9 cellular contexts compared by ENCODE assay signal in genomic region chr13:23966691-23967615, GRCh38.
DNase-seq lines count a peak whose midpoint lies in the region; ATAC-seq and TF ChIP-seq lines count a peak whose summit lies in the region.
"Had no signal": no experiment of that assay in that cellular context is flagged by ENCODE, and none has a peak within 500 bp of the region (broad histone marks: within the 10 kb centered on the region; RNA-seq: fewer than 3 reads in every experiment).

No MANE protein-coding gene starts in this region.

- 74 to 82% methylated on average over 9 to 11 of the region's 11 CpGs for WGBS in gastroesophageal sphincter (ENCODE audit: low coverage in 1 of 2), 2 donors

- TF ChIP-seq POLR2A in gastroesophageal sphincter (IDR thresholded peaks at IDR 0.05), result no peak

- H3K27me3 ChIP-seq in gastroesophageal sphincter (no peaks in the 10 kb centered on the region), HAP-1 (ENCODE audit: low read depth) (no peaks in the 10 kb centered on the region)

- H3K27me3 Mint-ChIP-seq in type B pancreatic cell, result peaks cover 8% of the 10 kb centered on the region
- no peaks in the 10 kb centered on the region for H3K27me3 Mint-ChIP-seq in chondrocyte (ENCODE audit: low read depth)

- peak; percentile 17 for DNase-seq in stimulated activated CD4-positive, alpha-beta T cell treated with anti-CD3 and anti-CD28 coated beads, Interleukin-4, amount 100 ng/mL, for 24 hours
- DNase-seq in stimulated activated CD4-positive, alpha-beta T cell treated with anti-CD3 and anti-CD28 coated beads, Interleukin-15, amount 100 ng/mL, for 24 hours, result no peak
- peak; percentile 63 for DNase-seq in Jurkat, Clone E6-1 (ENCODE audit: low read depth, low spot score)
- DNase-seq in fibroblast of the aortic adventitia (ENCODE audit: low read depth), result peak; percentile 30
- no peak for DNase-seq in type B pancreatic cell (ENCODE audit: extremely low spot score, unreplicated experiment)
- DNase-seq in HAP-1 (ENCODE audit: low spot score in 2 of 2), result no peak
- DNase-seq in chondrocyte (ENCODE audit: low spot score), result no peak
- DNase-seq: naive B cell had no signal

- no peaks in the 10 kb centered on the region for H3K4me1 ChIP-seq in gastroesophageal sphincter
- H3K4me1 ChIP-seq in HAP-1, result no peaks in the 10 kb centered on the region

- peak overlapping the region; percentile 39 for H3K4me3 ChIP-seq in Jurkat, Clone E6-1 (ENCODE audit: low read length)
- H3K4me3 ChIP-seq in fibroblast of the aortic adventitia (ENCODE audit: low read depth, low read length), result peak overlapping the region; percentile 3
- peak overlapping the region in 1 of 2 donors; percentile 11 for H3K4me3 ChIP-seq in gastroesophageal sphincter
- H3K4me3 ChIP-seq in HAP-1, result no peak overlapping the region

- in situ Hi-C loops in HAP-1 (cut with MboI; ENCODE audit: low sequenced_read_pairs), result no loop called here

- TF ChIP-seq CTCF in fibroblast of the aortic adventitia (IDR thresholded peaks at IDR 0.05; ENCODE audit: insufficient read depth, low read length), result no peak
- TF ChIP-seq CTCF in type B pancreatic cell (conservative IDR thresholded peaks at IDR 0.05), result no peak
- no peak for TF ChIP-seq CTCF in gastroesophageal sphincter (IDR thresholded peaks at IDR 0.05)
- no peak for TF ChIP-seq CTCF in chondrocyte (IDR thresholded peaks at IDR 0.05)

- H3K27ac Mint-ChIP-seq in type B pancreatic cell, result no peak overlapping the region
- no peak overlapping the region for H3K27ac Mint-ChIP-seq in chondrocyte (ENCODE audit: unreplicated experiment)

- no peaks in the 10 kb centered on the region for H3K36me3 Mint-ChIP-seq in type B pancreatic cell
- no peaks in the 10 kb centered on the region for H3K36me3 Mint-ChIP-seq in chondrocyte (ENCODE audit: low read depth)
- H3K36me3 Mint-ChIP-seq: naive B cell had no signal

- H3K4me1 Mint-ChIP-seq in type B pancreatic cell (ENCODE audit: unreplicated experiment), result peaks cover 5% of the 10 kb centered on the region
- H3K4me1 Mint-ChIP-seq in chondrocyte (ENCODE audit: low read depth), result peaks cover 5% of the 10 kb centered on the region

- ATAC-seq in gastroesophageal sphincter, result no peak

- H3K9me3 ChIP-seq in gastroesophageal sphincter (no peaks in the 10 kb centered on the region), HAP-1 (no peaks in the 10 kb centered on the region)

- H3K4me3 Mint-ChIP-seq in type B pancreatic cell, result no peak overlapping the region
- no peak overlapping the region for H3K4me3 Mint-ChIP-seq in chondrocyte (ENCODE audit: unreplicated experiment)

- H3K9me3 Mint-ChIP-seq in type B pancreatic cell (no peaks in the 10 kb centered on the region), chondrocyte (ENCODE audit: low read depth) (no peaks in the 10 kb centered on the region)
- H3K9me3 Mint-ChIP-seq: naive B cell had no signal

- H3K27ac ChIP-seq in gastroesophageal sphincter, result no peak overlapping the region

- TF ChIP-seq EP300 in gastroesophageal sphincter (IDR thresholded peaks at IDR 0.05), result no peak

- H3K36me3 ChIP-seq in gastroesophageal sphincter, result no peaks in the 10 kb centered on the region
- no peaks in the 10 kb centered on the region for H3K36me3 ChIP-seq in HAP-1 (replicated peaks)

Comparison
In these comparisons a context has a peak if more than half of its experiments do, and no peak if none do; other contexts are left out.
1. DNase-seq: peak in stimulated activated CD4-positive, alpha-beta T cell treated with anti-CD3 and anti-CD28 coated beads, Interleukin-4, amount 100 ng/mL, for 24 hours (single experiment), Jurkat, Clone E6-1 (single experiment) and fibroblast of the aortic adventitia (single experiment); none in stimulated activated CD4-positive, alpha-beta T cell treated with anti-CD3 and anti-CD28 coated beads, Interleukin-15, amount 100 ng/mL, for 24 hours (single experiment), type B pancreatic cell (single experiment), HAP-1 (0 of 2) and chondrocyte (single experiment).